In genomic region chr1:180922637-180923023, GRCh38 we compare ENCODE assay signal across 23 cellular contexts. TPM values are rescaled to one million over a fixed set of nuclear protein-coding genes. Genes with fewer than 3 reads are reported as not detected.
A peak's percentile ranks its signal among the peaks of the same experiment; 100 is the strongest.
DNase-seq lines count a peak whose midpoint lies in the region; ATAC-seq and TF ChIP-seq lines count a peak whose summit lies in the region.
"Had no signal": no experiment of that assay in that cellular context is flagged by ENCODE, and none has a peak within 500 bp of the region (broad histone marks: within the 10 kb centered on the region; RNA-seq: fewer than 3 reads in every experiment).

No MANE protein-coding gene starts in this region.

- H3K4me3 ChIP-seq in Caco-2 (ENCODE audit: low read depth, low read length): no peak overlapping the region
- peak overlapping the region; percentile 45 for H3K4me3 ChIP-seq in OCI-LY3 (ENCODE audit: low read length)
- H3K4me3 ChIP-seq in neuronal stem cell (ENCODE audit: low read length in 2 of 2): no peak overlapping the region
- H3K4me3 ChIP-seq: body of pancreas, heart left ventricle, MG63, spleen had no signal

- no peaks in the 10 kb centered on the region for H3K36me3 ChIP-seq in Caco-2 (ENCODE audit: control insufficient read depth, insufficient read depth, low read length)
- no peaks in the 10 kb centered on the region for H3K36me3 ChIP-seq in OCI-LY3 (replicated peaks; ENCODE audit: low read depth, low read length)
- H3K36me3 ChIP-seq in neuronal stem cell (replicated peaks in 1 of 2; ENCODE audit: control insufficient read depth in 2 of 2, insufficient read depth in 2 of 2, low read length in 2 of 2): no peaks in the 10 kb centered on the region
- H3K36me3 ChIP-seq: HAP-1, spleen had no signal

- POLR2A ChIA-PET in Caco-2 (lab: Charles Lee): interaction anchor here (0.7 kb wide), 1 partner anchor 99 kb away, joined by 3 read pairs; no protein-coding TSS in a partner anchor

- H3K18ac ChIP-seq in neuronal stem cell (ENCODE audit: low read length): peak overlapping the region; percentile 86

- H3K4me1 ChIP-seq in Caco-2 (peaks cover 33% of the 10 kb centered on the region), OCI-LY3 (ENCODE audit: low read length) (peaks cover 85% of the 10 kb centered on the region), neuronal stem cell (ENCODE audit: control insufficient read depth in 2 of 2, insufficient read depth in 1 of 2, low read depth in 1 of 2, low read length in 2 of 2) (peaks cover 45 to 53% of the 10 kb centered on the region in 2 donors)

- H3K27me3 Mint-ChIP-seq in Caco-2 (ENCODE audit: insufficient read depth, unreplicated experiment) (no peaks in the 10 kb centered on the region), glutamatergic neuron (ENCODE audit: unreplicated experiment) (peaks cover 23% of the 10 kb centered on the region)

- ATAC-seq in GM21367 (IDR thresholded peaks at IDR 0.05; ENCODE audit: unreplicated experiment): no peak
- ATAC-seq: activated T-cell treated with anti-CD3 and anti-CD28 coated beads, Interleukin-2, amount 50 U/mL, for 4 hours; body of pancreas; heart left ventricle; left lobe of liver; stimulated activated effector memory CD8-positive, alpha-beta T cell treated with anti-CD3 and anti-CD28 coated beads, Interleukin-12 subunit alpha, Interleukin-12 subunit beta, amount 100 ng/mL, for 72 hours had no signal

- H3K4me1 Mint-ChIP-seq in Caco-2 (ENCODE audit: low read depth, unreplicated experiment) (peaks cover 16% of the 10 kb centered on the region), glutamatergic neuron (ENCODE audit: low read depth, unreplicated experiment) (peaks cover 62% of the 10 kb centered on the region)
- H3K4me1 Mint-ChIP-seq: activated CD4-positive, alpha-beta T cell treated with anti-CD3 and anti-CD28 coated beads, Interleukin-2, amount 10 ng/mL, durations not matched to agents 24 days and 14 days; stimulated activated effector memory CD8-positive, alpha-beta T cell treated with anti-CD3 and anti-CD28 coated beads, Interleukin-12 subunit alpha, Interleukin-12 subunit beta, amount 100 ng/mL, for 72 hours had no signal

- no peaks in the 10 kb centered on the region for H3K79me1 ChIP-seq in neuronal stem cell (ENCODE audit: low read depth, low read length)

- H3K27me3 ChIP-seq in Caco-2 (replicated peaks; ENCODE audit: control insufficient read depth, insufficient read depth, low read length): no peaks in the 10 kb centered on the region
- H3K27me3 ChIP-seq in OCI-LY3 (ENCODE audit: low read depth, low read length): no peaks in the 10 kb centered on the region
- H3K27me3 ChIP-seq in neuronal stem cell (ENCODE audit: control insufficient read depth in 3 of 3, insufficient read depth in 3 of 3, low read depth in 1 of 3, low read length in 3 of 3): no peaks in the 10 kb centered on the region
- H3K27me3 ChIP-seq: body of pancreas, heart left ventricle, MG63, spleen had no signal

- H3K9me3 Mint-ChIP-seq in Caco-2 (ENCODE audit: unreplicated experiment): no peaks in the 10 kb centered on the region
- H3K9me3 Mint-ChIP-seq in glutamatergic neuron (ENCODE audit: unreplicated experiment): peaks cover 27% of the 10 kb centered on the region
- H3K9me3 Mint-ChIP-seq: activated CD4-positive, alpha-beta T cell treated with anti-CD3 and anti-CD28 coated beads, Interleukin-2, amount 10 ng/mL, durations not matched to agents 24 days and 14 days; activated T-cell treated with anti-CD3 and anti-CD28 coated beads, Interleukin-2, amount 50 U/mL, for 4 hours; stimulated activated effector memory CD8-positive, alpha-beta T cell treated with anti-CD3 and anti-CD28 coated beads, Interleukin-12 subunit alpha, Interleukin-12 subunit beta, amount 100 ng/mL, for 72 hours had no signal

- peak overlapping the region; percentile 28 for H3K4ac ChIP-seq in neuronal stem cell (ENCODE audit: low read length)

- H3K4me2 ChIP-seq in OCI-LY3 (ENCODE audit: low read length) (peak overlapping the region; percentile 81), neuronal stem cell (ENCODE audit: insufficient read depth, low read length, poor library complexity, severe bottlenecking) (peak overlapping the region; percentile 45)

- WGBS in neuronal stem cell (ENCODE audit: extremely low coverage in 2 of 2, insufficient read length in 2 of 2, insufficient replicate concordance in 1 of 2), 2 donors: no CpG with 5 or more reads among the region's 8 CpGs

- no peak overlapping the region for H3K23ac ChIP-seq in neuronal stem cell (ENCODE audit: low read depth, low read length, poor library complexity)

- H3K9me3 ChIP-seq in Caco-2: no peaks in the 10 kb centered on the region
- no peaks in the 10 kb centered on the region for H3K9me3 ChIP-seq in OCI-LY3 (ENCODE audit: insufficient read depth, low read length)
- H3K9me3 ChIP-seq in neuronal stem cell (replicated peaks in 1 of 2; ENCODE audit: control insufficient read depth in 2 of 2, insufficient read depth in 1 of 2, low read depth in 1 of 2, low read length in 2 of 2): peaks cover 0 to 6% of the 10 kb centered on the region in 2 donors
- H3K9me3 ChIP-seq: body of pancreas, HAP-1, heart left ventricle, MG63, spleen had no signal

- peak overlapping the region; percentile 93 for H2BK12ac ChIP-seq in neuronal stem cell (ENCODE audit: low read length)

- H3K36me3 Mint-ChIP-seq in Caco-2 (ENCODE audit: insufficient read depth, unreplicated experiment) (peaks cover 8% of the 10 kb centered on the region), glutamatergic neuron (ENCODE audit: unreplicated experiment) (no peaks in the 10 kb centered on the region)
- H3K36me3 Mint-ChIP-seq: stimulated activated effector memory CD8-positive, alpha-beta T cell treated with anti-CD3 and anti-CD28 coated beads, Interleukin-12 subunit alpha, Interleukin-12 subunit beta, amount 100 ng/mL, for 72 hours had no signal

- peak overlapping the region; percentile 43 for H2BK15ac ChIP-seq in neuronal stem cell (ENCODE audit: low read length)

- H2BK120ac ChIP-seq in neuronal stem cell (ENCODE audit: low read depth, low read length): peak overlapping the region; percentile 30

- H2AFZ ChIP-seq in OCI-LY3 (ENCODE audit: low read depth, low read length) (0 out of 2 replicates have a peak overlapping the region, but pooled peaks have one; percentile 9), neuronal stem cell (ENCODE audit: low read length) (peak overlapping the region; percentile 67)

- peak overlapping the region; percentile 91 for H3K27ac Mint-ChIP-seq in Caco-2 (ENCODE audit: unreplicated experiment)
- H3K27ac Mint-ChIP-seq in glutamatergic neuron (ENCODE audit: unreplicated experiment): peak overlapping the region; percentile 82
- H3K27ac Mint-ChIP-seq: activated CD4-positive, alpha-beta T cell treated with anti-CD3 and anti-CD28 coated beads, Interleukin-2, amount 10 ng/mL, durations not matched to agents 24 days and 14 days; stimulated activated effector memory CD8-positive, alpha-beta T cell treated with anti-CD3 and anti-CD28 coated beads, Interleukin-12 subunit alpha, Interleukin-12 subunit beta, amount 100 ng/mL, for 72 hours had no signal

- intact Hi-C loops in Caco-2 (cut with micrococcal nuclease; ENCODE audit: unreplicated experiment): loop anchor here (1.0 kb wide), 1 partner anchor 40 kb away; no protein-coding TSS in a partner anchor

- no peak overlapping the region for H4K91ac ChIP-seq in neuronal stem cell (ENCODE audit: low read depth, low read length, poor library complexity)

- H3K4me3 Mint-ChIP-seq in Caco-2 (ENCODE audit: unreplicated experiment) (no peak overlapping the region), glutamatergic neuron (ENCODE audit: unreplicated experiment) (peak overlapping the region; percentile 34)
- H3K4me3 Mint-ChIP-seq: activated CD4-positive, alpha-beta T cell treated with anti-CD3 and anti-CD28 coated beads, Interleukin-2, amount 10 ng/mL, durations not matched to agents 24 days and 14 days; activated T-cell treated with anti-CD3 and anti-CD28 coated beads, Interleukin-2, amount 50 U/mL, for 4 hours; stimulated activated effector memory CD8-positive, alpha-beta T cell treated with anti-CD3 and anti-CD28 coated beads, Interleukin-12 subunit alpha, Interleukin-12 subunit beta, amount 100 ng/mL, for 72 hours had no signal

- TF ChIP-seq CTCF in Caco-2 (IDR thresholded peaks at IDR 0.05; ENCODE audit: insufficient read depth in 1 of 2, low read depth in 1 of 2, low read length in 1 of 2, severe bottlenecking in 1 of 2, unreplicated experiment in 1 of 2): no peak
- no peak for TF ChIP-seq CTCF in OCI-LY3 (IDR thresholded peaks at IDR 0.05; ENCODE audit: low read depth, low read length)
- no peak for TF ChIP-seq CTCF in glutamatergic neuron (IDR thresholded peaks at IDR 0.05; ENCODE audit: partially characterized antibody, unreplicated experiment)

- H4K8ac ChIP-seq in neuronal stem cell (ENCODE audit: low read depth, low read length): no peak overlapping the region

- no peak overlapping the region for H2AK5ac ChIP-seq in neuronal stem cell (ENCODE audit: low read depth, low read length)

- H3K27ac ChIP-seq in OCI-LY3 (ENCODE audit: low read length) (peak overlapping the region; percentile 75; the same call in 1 of the 2 replicates), neuronal stem cell (replicated peaks; ENCODE audit: low read length) (peak overlapping the region; percentile 75)
- H3K27ac ChIP-seq: body of pancreas, heart left ventricle, spleen, VCaP had no signal

- H4K20me1 ChIP-seq in OCI-LY3 (ENCODE audit: insufficient read depth, low read length): no peaks in the 10 kb centered on the region

- H3K9ac ChIP-seq in OCI-LY3 (ENCODE audit: low read length) (peak overlapping the region; percentile 74; the same call in 1 of the 2 replicates), neuronal stem cell (ENCODE audit: low read depth, low read length, poor library complexity) (no peak overlapping the region)

- no TSS peak for BruUV-seq in Caco-2 (replicated peaks; lab: Mats Ljungman, UMichigan)

- CTCF ChIA-PET in Caco-2 (lab: Charles Lee): interaction anchor here (1.0 to 1.6 kb wide), 2 partner anchors 11 to 41 kb away, joined by 4 to 13 read pairs; no protein-coding TSS in a partner anchor

- H3K79me2 ChIP-seq in OCI-LY3 (ENCODE audit: low read length): no peaks in the 10 kb centered on the region

- DNase-seq in Caco-2 (no peak), glutamatergic neuron (no peak), neuronal stem cell (ENCODE audit: low spot score) (no peak), SW480 (ENCODE audit: low spot score) (no peak), midbrain (lab: John Stamatoyannopoulos, UW) (no peak)
- DNase-seq: activated CD4-positive, alpha-beta T cell treated with anti-CD3 and anti-CD28 coated beads, Interleukin-2, amount 10 ng/mL, durations not matched to agents 24 days and 14 days; activated T-cell treated with anti-CD3 and anti-CD28 coated beads, Interleukin-2, amount 50 U/mL, for 4 hours; body of pancreas; C1 segment of cervical spinal cord; DND-41; effector CD4-positive, alpha-beta T cell; NCI-H1417 treated with DMSO at 0.1 percent for 48 hours; NCI-H2107; spleen; stimulated activated CD4-positive, alpha-beta T cell treated with anti-CD3 and anti-CD28 coated beads, Interleukin-2, amount 100 ng/mL, for 48 hours had no signal

- peak overlapping the region; percentile 66 for H2BK5ac ChIP-seq in neuronal stem cell (ENCODE audit: low read length)

- no peak overlapping the region for H3K14ac ChIP-seq in neuronal stem cell (ENCODE audit: low read length)

RNA-seq across cellular contexts. Expression of gene KIAA1614, which starts 9.9 kb away (rescaled TPM):
- total RNA-seq in Caco-2 (2022) (0.26 and 0.29 TPM in 2 replicates), glutamatergic neuron (ENCODE audit: unreplicated experiment) (4.1 TPM)
- polyA plus RNA-seq in neuronal stem cell (2013, experiment 1 of 2): 3.4 TPM
- 3.7 TPM for polyA plus RNA-seq in neuronal stem cell (2013, experiment 2 of 2)
